In genomic region chr15:57446393-57446792, GRCh38 we compare ENCODE assay signal across 31 cellular contexts.
"Had no signal": no experiment of that assay in that cellular context is flagged by ENCODE, and none has a peak within 500 bp of the region (broad histone marks: within the 10 kb centered on the region; RNA-seq: fewer than 3 reads in every experiment).

No MANE protein-coding gene starts in this region.

- H3K27ac Mint-ChIP-seq: activated B cell treated with CpG ODN at 0.5 μM for 24 hours; activated CD8-positive, alpha-beta T cell treated with anti-CD3 and anti-CD28 coated beads for 36 hours; activated naive CD4-positive, alpha-beta T cell treated with anti-CD3 and anti-CD28 coated beads, Interleukin-2, amount 50 U/mL, for 24 hours; activated naive CD8-positive, alpha-beta T cell treated with anti-CD3 and anti-CD28 coated beads, Interleukin-2, amount 10 ng/mL, durations not matched to agents 7 days and 5 days; activated T-cell treated with anti-CD3 and anti-CD28 coated beads, Interleukin-2, amount 50 U/mL, for 72 hours; activated T-helper 17 cell treated with anti-CD3 and anti-CD28 coated beads, Interleukin-2, amount 50 U/mL, for 72 hours had no signal

- H3K36me3 Mint-ChIP-seq: activated naive CD4-positive, alpha-beta T cell treated with anti-CD3 and anti-CD28 coated beads, Interleukin-2, amount 50 U/mL, for 24 hours; activated naive CD8-positive, alpha-beta T cell treated with anti-CD3 and anti-CD28 coated beads, Interleukin-2, amount 10 ng/mL, durations not matched to agents 7 days and 5 days had no signal

- ATAC-seq: activated CD8-positive, alpha-beta T cell treated with anti-CD3 and anti-CD28 coated beads for 36 hours; activated T-cell treated with anti-CD3 and anti-CD28 coated beads, Interleukin-2, amount 50 U/mL, for 72 hours; activated T-helper 17 cell treated with anti-CD3 and anti-CD28 coated beads, Interleukin-2, amount 50 U/mL, for 72 hours had no signal

- DNase-seq: activated B cell treated with CpG ODN at 0.5 μM for 24 hours; activated CD4-positive, alpha-beta T cell treated with anti-CD3 and anti-CD28 coated beads for 1 hour; activated CD4-positive, alpha-beta T cell treated with anti-CD3 and anti-CD28 coated beads for 48 hours; activated CD8-positive, alpha-beta T cell treated with anti-CD3 and anti-CD28 coated beads for 36 hours; activated effector memory CD4-positive, alpha-beta T cell treated with anti-CD3 and anti-CD28 coated beads, Interleukin-2, amount 50 U/mL, for 16 hours; activated naive CD4-positive, alpha-beta T cell; activated naive CD8-positive, alpha-beta T cell treated with anti-CD3 and anti-CD28 coated beads, Interleukin-2, amount 10 ng/mL, durations not matched to agents 7 days and 5 days; activated T-cell treated with anti-CD3 and anti-CD28 coated beads, Interleukin-2, amount 50 U/mL, for 1 hour; activated T-cell treated with anti-CD3 and anti-CD28 coated beads, Interleukin-2, amount 50 U/mL, for 72 hours; amygdala; MG63; NCI-H1048; NCI-H1105 treated with DMSO at 0.1 percent for 48 hours; NCI-H1436; NCI-H1694; NCI-H1930; NCI-H2081 treated with DMSO at 0.1 percent for 48 hours; NCI-H446 treated with DMSO at 0.1 percent for 48 hours; NCI-H524; Peyer's patch; RPMI8226; SW 1271; T-helper 1 cell; T-helper 2 cell; T-helper 9 cell had no signal

- H3K27me3 ChIP-seq: ascending aorta, cardiac muscle cell, MG63, Peyer's patch had no signal

- H3K4me1 Mint-ChIP-seq: activated B cell treated with CpG ODN at 0.5 μM for 24 hours; activated naive CD4-positive, alpha-beta T cell treated with anti-CD3 and anti-CD28 coated beads, Interleukin-2, amount 50 U/mL, for 24 hours; activated naive CD8-positive, alpha-beta T cell treated with anti-CD3 and anti-CD28 coated beads, Interleukin-2, amount 10 ng/mL, durations not matched to agents 7 days and 5 days; activated T-helper 17 cell treated with anti-CD3 and anti-CD28 coated beads, Interleukin-2, amount 50 U/mL, for 72 hours; central memory CD8-positive, alpha-beta T cell had no signal

- H3K4me3 ChIP-seq: ascending aorta, cardiac muscle cell, MG63, Peyer's patch had no signal

- H3K36me3 ChIP-seq: MG63, Peyer's patch had no signal

- H3K9me3 ChIP-seq: ascending aorta, MG63, Peyer's patch had no signal

- H3K4me1 ChIP-seq: Peyer's patch had no signal

- H3K9me3 Mint-ChIP-seq: activated B cell treated with CpG ODN at 0.5 μM for 24 hours; activated CD8-positive, alpha-beta T cell treated with anti-CD3 and anti-CD28 coated beads for 36 hours; activated naive CD4-positive, alpha-beta T cell treated with anti-CD3 and anti-CD28 coated beads, Interleukin-2, amount 50 U/mL, for 24 hours; activated naive CD8-positive, alpha-beta T cell treated with anti-CD3 and anti-CD28 coated beads, Interleukin-2, amount 10 ng/mL, durations not matched to agents 7 days and 5 days; activated T-cell treated with anti-CD3 and anti-CD28 coated beads, Interleukin-2, amount 50 U/mL, for 72 hours; activated T-helper 17 cell treated with anti-CD3 and anti-CD28 coated beads, Interleukin-2, amount 50 U/mL, for 72 hours; central memory CD8-positive, alpha-beta T cell had no signal

- H3K4me3 Mint-ChIP-seq: activated B cell treated with CpG ODN at 0.5 μM for 24 hours; activated CD8-positive, alpha-beta T cell treated with anti-CD3 and anti-CD28 coated beads for 36 hours; activated naive CD4-positive, alpha-beta T cell treated with anti-CD3 and anti-CD28 coated beads, Interleukin-2, amount 50 U/mL, for 24 hours; activated naive CD8-positive, alpha-beta T cell treated with anti-CD3 and anti-CD28 coated beads, Interleukin-2, amount 10 ng/mL, durations not matched to agents 7 days and 5 days; activated T-cell treated with anti-CD3 and anti-CD28 coated beads, Interleukin-2, amount 50 U/mL, for 72 hours; activated T-helper 17 cell treated with anti-CD3 and anti-CD28 coated beads, Interleukin-2, amount 50 U/mL, for 72 hours; central memory CD8-positive, alpha-beta T cell had no signal

- H3K27ac ChIP-seq: ascending aorta, Peyer's patch, VCaP had no signal
